24 cellular contexts compared by ENCODE assay signal in genomic region chr6:29419516-29419915, GRCh38. TPM values are rescaled to one million over a fixed set of nuclear protein-coding genes. Genes with fewer than 3 reads are reported as not detected.
"Had no signal": no experiment of that assay in that cellular context is flagged by ENCODE, and none has a peak within 500 bp of the region (broad histone marks: within the 10 kb centered on the region; RNA-seq: fewer than 3 reads in every experiment).

No MANE protein-coding gene starts in this region.

- H3K36me3 ChIP-seq: adrenal gland, colonic mucosa, esophagus squamous epithelium, prostate gland, spleen had no signal

- H3K4me1 ChIP-seq: adrenal gland, colonic mucosa, esophagus squamous epithelium, prostate gland, spleen had no signal

- H3K27me3 ChIP-seq: adrenal gland, colonic mucosa, esophagus squamous epithelium had no signal

- ATAC-seq: activated CD8-positive, alpha-beta memory T cell treated with anti-CD3 and anti-CD28 coated beads, Interleukin-2, amount 10 ng/mL, durations not matched to agents 7 days and 5 days; sciatic nerve; stimulated activated naive CD8-positive, alpha-beta T cell treated with anti-CD3 and anti-CD28 coated beads, Interleukin-15, amount 100 ng/mL, for 72 hours had no signal

- H3K4me3 ChIP-seq: adrenal gland, colonic mucosa, esophagus squamous epithelium, prostate gland, spleen had no signal

- H3K27ac ChIP-seq: adrenal gland, colonic mucosa, esophagus squamous epithelium, prostate gland, spleen, VCaP had no signal

- DNase-seq: activated CD4-positive, alpha-beta memory T cell treated with anti-CD3 and anti-CD28 coated beads for 36 hours; activated CD4-positive, alpha-beta T cell treated with anti-CD3 and anti-CD28 coated beads for 1 hour; activated CD8-positive, alpha-beta memory T cell treated with anti-CD3 and anti-CD28 coated beads, Interleukin-2, amount 10 ng/mL, durations not matched to agents 7 days and 5 days; activated naive CD4-positive, alpha-beta T cell treated with anti-CD3 and anti-CD28 coated beads, Interleukin-2, amount 10 ng/mL, durations not matched to agents 7 days and 5 days; activated T-cell treated with anti-CD3 and anti-CD28 coated beads, Interleukin-2, amount 50 U/mL, for 1 hour; adrenal gland; caudate nucleus; colonic mucosa; esophagus squamous epithelium; midbrain; spleen; stimulated activated naive CD8-positive, alpha-beta T cell treated with anti-CD3 and anti-CD28 coated beads, Interleukin-15, amount 100 ng/mL, for 72 hours; T-helper 9 cell had no signal

- H3K9me3 ChIP-seq: adrenal gland, colonic mucosa, esophagus squamous epithelium, prostate gland had no signal

RNA-seq across cellular contexts. Expression of gene OR12D1, which starts 4.8 kb away (rescaled TPM):
- total RNA-seq: activated CD4-positive, alpha-beta memory T cell treated with anti-CD3 and anti-CD28 coated beads for 36 hours; activated CD8-positive, alpha-beta memory T cell treated with anti-CD3 and anti-CD28 coated beads, Interleukin-2, amount 10 ng/mL, durations not matched to agents 7 days and 5 days; activated T-helper 2 cell treated with anti-CD3 and anti-CD28 coated beads, Interferon-gamma antibody, Interleukin-2, Interleukin-4, amounts not matched to agents 10 μg/mL and 5 μg/mL and 100 μg/mL, durations not matched to agents 14 hours and 24 hours and 36 hours; adrenal gland; colonic mucosa; esophagus squamous epithelium; fibroblast of villous mesenchyme; kidney epithelial cell; liver; myocyte; osteoblast; prostate gland; sciatic nerve; spleen had no signal
- polyA plus RNA-seq: adrenal gland, liver, neural cell, spleen, thymus had no signal

RNA-seq across cellular contexts. Expression of gene OR10C1, which starts 19.6 kb away (rescaled TPM):
- total RNA-seq: activated CD4-positive, alpha-beta memory T cell treated with anti-CD3 and anti-CD28 coated beads for 36 hours; activated CD8-positive, alpha-beta memory T cell treated with anti-CD3 and anti-CD28 coated beads, Interleukin-2, amount 10 ng/mL, durations not matched to agents 7 days and 5 days; activated T-helper 2 cell treated with anti-CD3 and anti-CD28 coated beads, Interferon-gamma antibody, Interleukin-2, Interleukin-4, amounts not matched to agents 10 μg/mL and 5 μg/mL and 100 μg/mL, durations not matched to agents 14 hours and 24 hours and 36 hours; adrenal gland; colonic mucosa; esophagus squamous epithelium; fibroblast of villous mesenchyme; kidney epithelial cell; liver; myocyte; osteoblast; prostate gland; sciatic nerve; spleen had no signal
- polyA plus RNA-seq: adrenal gland, liver, neural cell, spleen, thymus had no signal

RNA-seq across cellular contexts. Expression of gene OR12D2, which starts 24.1 kb away (rescaled TPM):
- total RNA-seq: activated CD4-positive, alpha-beta memory T cell treated with anti-CD3 and anti-CD28 coated beads for 36 hours; activated CD8-positive, alpha-beta memory T cell treated with anti-CD3 and anti-CD28 coated beads, Interleukin-2, amount 10 ng/mL, durations not matched to agents 7 days and 5 days; activated T-helper 2 cell treated with anti-CD3 and anti-CD28 coated beads, Interferon-gamma antibody, Interleukin-2, Interleukin-4, amounts not matched to agents 10 μg/mL and 5 μg/mL and 100 μg/mL, durations not matched to agents 14 hours and 24 hours and 36 hours; adrenal gland; colonic mucosa; esophagus squamous epithelium; fibroblast of villous mesenchyme; kidney epithelial cell; liver; myocyte; osteoblast; prostate gland; sciatic nerve; spleen had no signal
- polyA plus RNA-seq: adrenal gland, liver, neural cell, spleen, thymus had no signal

RNA-seq across cellular contexts. Expression of gene OR11A1, which starts 37.4 kb away (rescaled TPM):
- total RNA-seq: activated CD4-positive, alpha-beta memory T cell treated with anti-CD3 and anti-CD28 coated beads for 36 hours; activated CD8-positive, alpha-beta memory T cell treated with anti-CD3 and anti-CD28 coated beads, Interleukin-2, amount 10 ng/mL, durations not matched to agents 7 days and 5 days; activated T-helper 2 cell treated with anti-CD3 and anti-CD28 coated beads, Interferon-gamma antibody, Interleukin-2, Interleukin-4, amounts not matched to agents 10 μg/mL and 5 μg/mL and 100 μg/mL, durations not matched to agents 14 hours and 24 hours and 36 hours; adrenal gland; colonic mucosa; esophagus squamous epithelium; fibroblast of villous mesenchyme; kidney epithelial cell; liver; myocyte; osteoblast; sciatic nerve; spleen had no signal
- polyA plus RNA-seq: adrenal gland, liver, neural cell, spleen had no signal

RNA-seq across cellular contexts. Expression of gene OR2H1, which starts 37.4 kb away (rescaled TPM):
- total RNA-seq: activated CD4-positive, alpha-beta memory T cell treated with anti-CD3 and anti-CD28 coated beads for 36 hours; activated CD8-positive, alpha-beta memory T cell treated with anti-CD3 and anti-CD28 coated beads, Interleukin-2, amount 10 ng/mL, durations not matched to agents 7 days and 5 days; activated T-helper 2 cell treated with anti-CD3 and anti-CD28 coated beads, Interferon-gamma antibody, Interleukin-2, Interleukin-4, amounts not matched to agents 10 μg/mL and 5 μg/mL and 100 μg/mL, durations not matched to agents 14 hours and 24 hours and 36 hours; adrenal gland; colonic mucosa; esophagus squamous epithelium; fibroblast of villous mesenchyme; kidney epithelial cell; liver; myocyte; osteoblast; sciatic nerve; spleen had no signal
- polyA plus RNA-seq: adrenal gland, liver, neural cell, spleen had no signal
